ENCODE assay signal across 16 cellular contexts in genomic region chr15:74144153-74144775, GRCh38. TPM values are rescaled to one million over a fixed set of nuclear protein-coding genes. Genes with fewer than 3 reads are reported as not detected.
DNase-seq lines count a peak whose midpoint lies in the region; ATAC-seq and TF ChIP-seq lines count a peak whose summit lies in the region.
"Had no signal": no experiment of that assay in that cellular context is flagged by ENCODE, and none has a peak within 500 bp of the region (broad histone marks: within the 10 kb centered on the region; RNA-seq: fewer than 3 reads in every experiment).

No MANE protein-coding gene starts in this region.

- CTCF ChIA-PET in Calu3 (lab: Charles Lee): interaction anchor here (0.8 to 1.5 kb wide), 9 partner anchors 13 to 167 kb away, joined by 3 to 12 read pairs (median 3); partner anchors contain the start of gene CCDC33

- ATAC-seq in GM21390 (IDR thresholded peaks at IDR 0.05; ENCODE audit: unreplicated experiment) (no peak), HG02623 (IDR thresholded peaks at IDR 0.05; ENCODE audit: unreplicated experiment) (no peak)
- ATAC-seq: activated CD4-positive, CD25-positive, alpha-beta regulatory T cell treated with anti-CD3 and anti-CD28 coated beads, Interleukin-2, amount 50 U/mL, for 24 hours had no signal

- H3K36me3 Mint-ChIP-seq in Calu3 (ENCODE audit: insufficient read depth, unreplicated experiment) (no peaks in the 10 kb centered on the region), mesothelial cell of epicardium (no peaks in the 10 kb centered on the region)
- H3K36me3 Mint-ChIP-seq in activated CD4-positive, alpha-beta T cell treated with anti-CD3 and anti-CD28 coated beads, Interleukin-2, amount 10 ng/mL, durations not matched to agents 24 days and 14 days (ENCODE audit: low read depth): no peaks in the 10 kb centered on the region

- no TSS peak for BruUV-seq in Calu3 (replicated peaks; lab: Mats Ljungman, UMichigan)

- H3K9me3 Mint-ChIP-seq in Calu3 (ENCODE audit: low read depth, unreplicated experiment): no peaks in the 10 kb centered on the region
- no peaks in the 10 kb centered on the region for H3K9me3 Mint-ChIP-seq in activated CD4-positive, alpha-beta T cell treated with anti-CD3 and anti-CD28 coated beads, Interleukin-2, amount 10 ng/mL, durations not matched to agents 24 days and 14 days
- peaks cover 4% of the 10 kb centered on the region for H3K9me3 Mint-ChIP-seq in mesothelial cell of epicardium
- H3K9me3 Mint-ChIP-seq: activated T-cell treated with anti-CD3 and anti-CD28 coated beads, Interleukin-2, amount 50 U/mL, for 24 hours had no signal

- no peaks in the 10 kb centered on the region for H3K4me1 Mint-ChIP-seq in Calu3 (ENCODE audit: low read depth, unreplicated experiment)
- no peaks in the 10 kb centered on the region for H3K4me1 Mint-ChIP-seq in activated CD4-positive, alpha-beta T cell treated with anti-CD3 and anti-CD28 coated beads, Interleukin-2, amount 10 ng/mL, durations not matched to agents 24 days and 14 days
- peaks cover 4% of the 10 kb centered on the region for H3K4me1 Mint-ChIP-seq in mesothelial cell of epicardium

- no peak overlapping the region for H3K4me3 Mint-ChIP-seq in Calu3 (ENCODE audit: low read depth, unreplicated experiment)
- H3K4me3 Mint-ChIP-seq in activated CD4-positive, alpha-beta T cell treated with anti-CD3 and anti-CD28 coated beads, Interleukin-2, amount 10 ng/mL, durations not matched to agents 24 days and 14 days: no peak overlapping the region
- no peak overlapping the region for H3K4me3 Mint-ChIP-seq in mesothelial cell of epicardium
- H3K4me3 Mint-ChIP-seq: activated T-cell treated with anti-CD3 and anti-CD28 coated beads, Interleukin-2, amount 50 U/mL, for 24 hours had no signal

- TF ChIP-seq CTCF in Calu3 (IDR thresholded peaks at IDR 0.05; ENCODE audit: unreplicated experiment) (peak; percentile 33), GM12874 (IDR thresholded peaks at IDR 0.05; ENCODE audit: insufficient read depth, low read depth, low read length) (0 out of 2 replicates have a peak, but pooled peaks have one; percentile 11), mesothelial cell of epicardium (IDR thresholded peaks at IDR 0.05; ENCODE audit: unreplicated experiment) (no peak)

- peak; percentile 38 for DNase-seq in Calu3
- peak; percentile 24 for DNase-seq in NCI-H510A (lab: John Stamatoyannopoulos, UW)
- peak; percentile 23 for DNase-seq in cerebellar cortex (ENCODE audit: low spot score)
- DNase-seq in activated CD4-positive, alpha-beta T cell treated with anti-CD3 and anti-CD28 coated beads, Interleukin-2, amount 10 ng/mL, durations not matched to agents 24 days and 14 days: no peak
- no peak for DNase-seq in mesothelial cell of epicardium (ENCODE audit: low spot score in 2 of 2, unreplicated experiment in 2 of 2)
- DNase-seq: activated T-cell treated with anti-CD3 and anti-CD28 coated beads, Interleukin-2, amount 50 U/mL, for 24 hours; adrenal gland; colonic mucosa; esophagus squamous epithelium; MM.1S; NCI-H526 treated with DMSO at 0.1 percent for 48 hours; small intestine had no signal

- peaks cover 23% of the 10 kb centered on the region for H3K27me3 Mint-ChIP-seq in Calu3 (ENCODE audit: unreplicated experiment)
- peaks cover 64% of the 10 kb centered on the region for H3K27me3 Mint-ChIP-seq in activated CD4-positive, alpha-beta T cell treated with anti-CD3 and anti-CD28 coated beads, Interleukin-2, amount 10 ng/mL, durations not matched to agents 24 days and 14 days
- peaks cover 57% of the 10 kb centered on the region for H3K27me3 Mint-ChIP-seq in mesothelial cell of epicardium (ENCODE audit: low read depth)

- intact Hi-C loops in Calu3 (cut with micrococcal nuclease; ENCODE audit: unreplicated experiment): loop anchor here (5.0 kb wide), 1 partner anchor 58 kb away; the partner anchor contains the start of gene STRA6
- intact Hi-C loops in activated CD4-positive, alpha-beta T cell treated with anti-CD3 and anti-CD28 coated beads, Interleukin-2, amount 10 ng/mL, durations not matched to agents 24 days and 14 days (cut with micrococcal nuclease): no loop called here

- no peak overlapping the region for H3K27ac Mint-ChIP-seq in Calu3 (ENCODE audit: unreplicated experiment)
- H3K27ac Mint-ChIP-seq in activated CD4-positive, alpha-beta T cell treated with anti-CD3 and anti-CD28 coated beads, Interleukin-2, amount 10 ng/mL, durations not matched to agents 24 days and 14 days: no peak overlapping the region
- no peak overlapping the region for H3K27ac Mint-ChIP-seq in mesothelial cell of epicardium
- H3K27ac Mint-ChIP-seq: activated T-cell treated with anti-CD3 and anti-CD28 coated beads, Interleukin-2, amount 50 U/mL, for 24 hours had no signal

RNA-seq across cellular contexts. Expression of gene ISLR2, which starts 13.9 kb away (rescaled TPM):
- not detected in 2 replicates for total RNA-seq in Calu3 (2022)
- not detected in 2 replicates for total RNA-seq in activated CD4-positive, alpha-beta T cell treated with anti-CD3 and anti-CD28 coated beads, Interleukin-2, amount 10 ng/mL, durations not matched to agents 24 days and 14 days
- total RNA-seq in mesothelial cell of epicardium: 1.3 to 1.9 TPM (median 1.4 TPM) in 3 replicates

RNA-seq across cellular contexts. Expression of gene ISLR, which starts 29.2 kb away (rescaled TPM):
- total RNA-seq in Calu3 (2022) (not detected in 2 replicates), mesothelial cell of epicardium (59.8 to 66.8 TPM (median 64.9 TPM) in 3 replicates)
- not detected in 2 replicates for total RNA-seq in activated CD4-positive, alpha-beta T cell treated with anti-CD3 and anti-CD28 coated beads, Interleukin-2, amount 10 ng/mL, durations not matched to agents 24 days and 14 days

RNA-seq across cellular contexts. Expression of gene STRA6, which starts 58.3 kb away (rescaled TPM):
- total RNA-seq in Calu3 (2022): 5.9 and 8.4 TPM in 2 replicates
- not detected in 2 replicates for total RNA-seq in activated CD4-positive, alpha-beta T cell treated with anti-CD3 and anti-CD28 coated beads, Interleukin-2, amount 10 ng/mL, durations not matched to agents 24 days and 14 days
- total RNA-seq in mesothelial cell of epicardium: 101 to 114 TPM (median 111 TPM) in 3 replicates
- total RNA-seq: colonic mucosa had no signal

Comparison
In these comparisons a context has a peak if more than half of its experiments do, and no peak if none do; other contexts are left out.
1. DNase-seq: peak in Calu3 (single experiment), NCI-H510A (single experiment) and cerebellar cortex (single experiment); none in activated CD4-positive, alpha-beta T cell treated with anti-CD3 and anti-CD28 coated beads, Interleukin-2, amount 10 ng/mL, durations not matched to agents 24 days and 14 days (single experiment) and mesothelial cell of epicardium (0 of 2).
2. RNA of gene ISLR, which starts 29.2 kb away (total RNA-seq): 59.8 to 66.8 TPM in mesothelial cell of epicardium; not detected in Calu3 and not detected in activated CD4-positive, alpha-beta T cell treated with anti-CD3 and anti-CD28 coated beads, Interleukin-2, amount 10 ng/mL, durations not matched to agents 24 days and 14 days; every median in the first group is over 10 times any median in the second.
3. RNA of gene STRA6, which starts 58.3 kb away (total RNA-seq): 101 to 114 TPM in mesothelial cell of epicardium; 5.9 to 8.4 TPM in Calu3 and not detected in activated CD4-positive, alpha-beta T cell treated with anti-CD3 and anti-CD28 coated beads, Interleukin-2, amount 10 ng/mL, durations not matched to agents 24 days and 14 days; every median in the first group is over 10 times any median in the second.